Comparison of ENCODE assay signal across 8 cellular contexts in the genomic region with DNA sequence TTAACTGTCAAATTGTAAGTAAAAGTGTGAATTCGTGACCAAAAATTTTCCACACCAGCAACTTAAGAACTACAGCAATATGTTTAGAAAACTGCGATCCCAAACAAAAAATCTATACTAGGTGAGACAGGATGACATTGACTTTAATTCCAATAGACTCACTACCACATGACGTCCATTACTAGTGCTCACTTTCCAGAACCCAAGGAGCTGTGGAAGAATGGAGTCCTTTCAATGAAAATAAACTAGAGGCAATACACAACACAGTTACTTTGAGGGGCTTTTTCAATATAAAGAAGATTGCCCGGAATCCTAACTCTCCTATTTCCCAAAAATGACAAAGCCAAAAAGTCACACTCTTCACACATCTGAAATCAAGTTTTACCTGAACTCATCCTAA. TPM values are rescaled to one million over a fixed set of nuclear protein-coding genes. Genes with fewer than 3 reads are reported as not detected.
DNase-seq lines count a peak whose midpoint lies in the region; ATAC-seq and TF ChIP-seq lines count a peak whose summit lies in the region.

No MANE protein-coding gene starts in this region.

- H3K9ac ChIP-seq in muscle layer of colon (ENCODE audit: low read length), result peak overlapping the region; percentile 93

- no peaks in the 10 kb centered on the region for H3K36me3 Mint-ChIP-seq in activated CD8-positive, alpha-beta memory T cell treated with anti-CD3 and anti-CD28 coated beads, Interleukin-2, amount 10 ng/mL, durations not matched to agents 7 days and 5 days

- peaks cover 17% of the 10 kb centered on the region for H3K4me1 Mint-ChIP-seq in activated CD8-positive, alpha-beta memory T cell treated with anti-CD3 and anti-CD28 coated beads, Interleukin-2, amount 10 ng/mL, durations not matched to agents 7 days and 5 days

- H3K9me3 ChIP-seq in heart right ventricle, result peaks cover 0 to 5% (median 0%) of the 10 kb centered on the region in 11 donors
- H3K9me3 ChIP-seq in muscle layer of colon (ENCODE audit: low read length), result no peaks in the 10 kb centered on the region
- H3K9me3 ChIP-seq in vagina, result no peaks in the 10 kb centered on the region

- no peak overlapping the region for H3K27ac Mint-ChIP-seq in activated CD8-positive, alpha-beta memory T cell treated with anti-CD3 and anti-CD28 coated beads, Interleukin-2, amount 10 ng/mL, durations not matched to agents 7 days and 5 days

- CTCF ChIA-PET in activated CD8-positive, alpha-beta memory T cell treated with anti-CD3 and anti-CD28 coated beads, Interleukin-2, amount 10 ng/mL, durations not matched to agents 7 days and 5 days (lab: Charles Lee), result interaction anchor here (0.9 to 1.9 kb wide), 3 partner anchors 9 to 197 kb away, joined by 3 to 5 read pairs (median 4); no protein-coding TSS in a partner anchor

- no peak for DNase-seq in heart right ventricle
- DNase-seq in left ventricle myocardium superior, result no peak
- DNase-seq in cardiac fibroblast (ENCODE audit: low read depth in 2 of 2), result peak in 1 of 2 donors; percentile 40
- DNase-seq in vagina (ENCODE audit: extremely low spot score in 2 of 2), result no peak
- DNase-seq in AG08396 (ENCODE audit: low spot score), result no peak
- DNase-seq in activated CD8-positive, alpha-beta memory T cell treated with anti-CD3 and anti-CD28 coated beads, Interleukin-2, amount 10 ng/mL, durations not matched to agents 7 days and 5 days, result no peak

- no peak for ATAC-seq in heart right ventricle
- no peak for ATAC-seq in left ventricle myocardium superior
- no peak for ATAC-seq in activated CD8-positive, alpha-beta memory T cell treated with anti-CD3 and anti-CD28 coated beads, Interleukin-2, amount 10 ng/mL, durations not matched to agents 7 days and 5 days
- no peak for ATAC-seq in GM18519 (IDR thresholded peaks at IDR 0.05; ENCODE audit: low FRiP score, unreplicated experiment)

- H3K27me3 ChIP-seq in heart right ventricle, result peaks cover 0 to 27% (median 0%) of the 10 kb centered on the region in 7 donors
- no peaks in the 10 kb centered on the region for H3K27me3 ChIP-seq in muscle layer of colon (ENCODE audit: control insufficient read depth in 1 of 2, insufficient read depth in 2 of 2, low read length in 2 of 2)
- no peaks in the 10 kb centered on the region for H3K27me3 ChIP-seq in vagina

- TF ChIP-seq POLR2A in vagina (IDR thresholded peaks at IDR 0.05), result no peak

- peak overlapping the region; percentile 83 to 93 (median 88) for H3K27ac ChIP-seq in heart right ventricle
- peak overlapping the region; percentile 59 for H3K27ac ChIP-seq in muscle layer of colon (ENCODE audit: low read depth, low read length)
- peak overlapping the region; percentile 92 for H3K27ac ChIP-seq in vagina

- TF ChIP-seq CTCF in heart right ventricle (IDR thresholded peaks at IDR 0.05) (no peak), cardiac fibroblast (IDR thresholded peaks at IDR 0.05; ENCODE audit: low read depth, low read length) (no peak), vagina (IDR thresholded peaks at IDR 0.05) (no peak)

- H3K27me3 Mint-ChIP-seq in activated CD8-positive, alpha-beta memory T cell treated with anti-CD3 and anti-CD28 coated beads, Interleukin-2, amount 10 ng/mL, durations not matched to agents 7 days and 5 days, result peaks cover 72% of the 10 kb centered on the region

- no peak overlapping the region for H3K4me3 Mint-ChIP-seq in activated CD8-positive, alpha-beta memory T cell treated with anti-CD3 and anti-CD28 coated beads, Interleukin-2, amount 10 ng/mL, durations not matched to agents 7 days and 5 days

- H3K36me3 ChIP-seq in heart right ventricle, result no peaks in the 10 kb centered on the region
- no peaks in the 10 kb centered on the region for H3K36me3 ChIP-seq in muscle layer of colon (ENCODE audit: insufficient read depth, low read length)
- no peaks in the 10 kb centered on the region for H3K36me3 ChIP-seq in vagina

- H3K4me3 ChIP-seq in heart right ventricle (peak overlapping the region; percentile 62 to 90 (median 84)), cardiac fibroblast (replicated peaks in 1 of 2; ENCODE audit: low read depth in 2 of 2, low read length in 2 of 2) (peak overlapping the region; percentile 61 to 89), muscle layer of colon (ENCODE audit: low read depth in 1 of 2, low read length in 2 of 2) (peak overlapping the region; percentile 76 to 95), vagina (peak overlapping the region; percentile 77 to 83)

- H3K4me1 ChIP-seq in heart right ventricle, result peaks cover 0 to 28% (median 7%) of the 10 kb centered on the region in 9 donors
- H3K4me1 ChIP-seq in muscle layer of colon (ENCODE audit: insufficient read depth, low read length), result peaks cover 34% of the 10 kb centered on the region
- H3K4me1 ChIP-seq in vagina, result no peaks in the 10 kb centered on the region

- intact Hi-C loops in heart right ventricle (cut with DNase I), result loop anchor here in 7 of 10 donors (5.0 to 10.0 kb wide), 5 partner anchors 60 to 196 kb away; no protein-coding TSS in a partner anchor
- intact Hi-C loops in left ventricle myocardium superior (cut with micrococcal nuclease), result no loop called here
- intact Hi-C loops in vagina (cut with DNase I), result no loop called here

- WGBS in heart right ventricle, 2 donors, result 60 to 66% methylated on average over 4 of the region's 4 CpGs

- no peaks in the 10 kb centered on the region for H3K9me3 Mint-ChIP-seq in activated CD8-positive, alpha-beta memory T cell treated with anti-CD3 and anti-CD28 coated beads, Interleukin-2, amount 10 ng/mL, durations not matched to agents 7 days and 5 days (ENCODE audit: low read depth)

RNA-seq across cellular contexts. Expression of gene EPS8, which starts 1.4 kb away (rescaled TPM):
- total RNA-seq in heart right ventricle, result 10 to 100 TPM in 7 of 10 donors, 1 to 10 TPM in 3; 7.7 to 38.6 (median 14.0) TPM
- polyA plus RNA-seq in heart right ventricle, result 10 to 100 TPM; 16.3 to 34.5 TPM
- 20.7 TPM for total RNA-seq in left ventricle myocardium superior
- 104 TPM for total RNA-seq in vagina
- 1 to 10 TPM; 1.4 to 2.1 TPM for total RNA-seq in activated CD8-positive, alpha-beta memory T cell treated with anti-CD3 and anti-CD28 coated beads, Interleukin-2, amount 10 ng/mL, durations not matched to agents 7 days and 5 days

Comparison
In these comparisons a context has a peak if more than half of its experiments do, and no peak if none do; other contexts are left out.
1. intact Hi-C loops: an anchor here in heart right ventricle (5.0 to 10.0 kb wide); none called in left ventricle myocardium superior and vagina.